In the genomic region with DNA sequence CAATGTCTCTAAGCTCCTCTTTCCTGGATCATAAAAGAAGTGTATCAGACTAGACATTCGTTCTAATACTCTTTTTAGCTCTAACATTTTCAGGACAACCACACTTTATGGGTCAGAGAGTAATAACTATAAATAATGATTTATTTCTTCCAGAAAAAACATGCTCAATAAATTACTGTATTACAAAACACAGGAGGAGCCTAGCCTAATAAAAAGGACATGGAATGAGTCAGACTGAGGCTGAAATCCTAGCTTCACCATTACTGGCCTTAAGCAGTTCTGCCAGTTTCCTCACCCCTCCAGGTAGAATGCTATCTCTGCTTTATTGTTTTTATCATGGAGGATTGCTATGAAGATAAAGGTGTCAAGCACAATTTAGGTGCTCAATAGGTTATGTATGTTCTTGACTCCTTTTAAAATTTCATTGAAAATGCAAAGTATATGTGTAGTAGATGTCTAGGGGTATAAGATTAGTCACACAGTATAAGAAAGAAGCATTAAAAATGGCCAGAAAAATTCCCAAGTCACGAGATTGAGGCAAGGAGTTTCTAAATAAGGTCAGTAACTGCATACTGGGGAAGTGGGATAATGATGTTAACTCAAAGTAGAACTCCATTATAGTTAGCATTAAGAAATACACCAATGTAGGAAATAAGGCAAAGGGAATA, we compare ENCODE assay signal across 13 cellular contexts.
DNase-seq lines count a peak whose midpoint lies in the region; ATAC-seq, FAIRE-seq and TF ChIP-seq lines count a peak whose summit lies in the region.
"Had no signal": no experiment of that assay in that cellular context is flagged by ENCODE, and none has a peak within 500 bp of the region (broad histone marks: within the 10 kb centered on the region; RNA-seq: fewer than 3 reads in every experiment).

No MANE protein-coding gene starts in this region.

- peaks cover 2% of the 10 kb centered on the region for H3K9me3 Mint-ChIP-seq in astrocyte (ENCODE audit: unreplicated experiment)
- H3K9me3 Mint-ChIP-seq: effector memory CD8-positive, alpha-beta T cell had no signal

- H3K4me1 ChIP-seq in astrocyte (ENCODE audit: insufficient read depth, low read length) = peaks cover 38% of the 10 kb centered on the region
- no peaks in the 10 kb centered on the region for H3K4me1 ChIP-seq in Karpas-422 (ENCODE audit: low read length)
- H3K4me1 ChIP-seq: right atrium auricular region had no signal

- no peaks in the 10 kb centered on the region for H3K27me3 Mint-ChIP-seq in astrocyte (ENCODE audit: low read depth, unreplicated experiment)

- H3K4me2 ChIP-seq in astrocyte (ENCODE audit: low read length) = peak overlapping the region; percentile 6
- H3K4me2 ChIP-seq in Karpas-422 (ENCODE audit: low read depth, low read length, poor library complexity, severe bottlenecking) = no peak overlapping the region

- peak overlapping the region; percentile 50 for H3K27ac Mint-ChIP-seq in astrocyte (ENCODE audit: unreplicated experiment)
- H3K27ac Mint-ChIP-seq: effector memory CD8-positive, alpha-beta T cell had no signal

- no peaks in the 10 kb centered on the region for H4K20me1 ChIP-seq in astrocyte (ENCODE audit: insufficient read depth, low read length)
- H4K20me1 ChIP-seq in Karpas-422 (ENCODE audit: insufficient read depth, low read depth, low read length) = no peaks in the 10 kb centered on the region

- H3K9me3 ChIP-seq in astrocyte (ENCODE audit: insufficient read depth, low read depth, low read length) = no peaks in the 10 kb centered on the region
- H3K9me3 ChIP-seq in Karpas-422 (ENCODE audit: low read length) = no peaks in the 10 kb centered on the region
- H3K9me3 ChIP-seq: right atrium auricular region had no signal

- H3K9me2 ChIP-seq in Karpas-422 (replicated peaks; ENCODE audit: insufficient read depth, low read length) = no peaks in the 10 kb centered on the region

- H3K9ac ChIP-seq in astrocyte (ENCODE audit: low read length) (no peak overlapping the region), Karpas-422 (ENCODE audit: low read length) (no peak overlapping the region)

- H3K27me3 ChIP-seq in astrocyte (ENCODE audit: insufficient read depth, low read length) (no peaks in the 10 kb centered on the region), Karpas-422 (ENCODE audit: low read length) (no peaks in the 10 kb centered on the region)
- H3K27me3 ChIP-seq: right atrium auricular region had no signal

- no peak for ATAC-seq in HG02885 (IDR thresholded peaks at IDR 0.05; ENCODE audit: poor library complexity, unreplicated experiment)
- ATAC-seq: effector memory CD8-positive, alpha-beta T cell had no signal

- DNase-seq in A172 (ENCODE audit: low spot score) (peak; percentile 88), HFF-Myc (ENCODE audit: extremely low read depth, low read depth) (peak; percentile 67), astrocyte (ENCODE audit: low read depth) (peak; percentile 63), iris pigment epithelial cell (ENCODE audit: low read depth) (peak; percentile 82), Karpas-422 (no peak), hippocampal formation (lab: John Stamatoyannopoulos, UW) (no peak), NCI-H510A treated with DMSO at 0.1 percent for 48 hours (lab: John Stamatoyannopoulos, UW) (no peak)
- DNase-seq: effector memory CD8-positive, alpha-beta T cell; NCI-H526 treated with DMSO at 0.1 percent for 48 hours had no signal

- H3K36me3 ChIP-seq in astrocyte (ENCODE audit: insufficient read depth, low read length) = no peaks in the 10 kb centered on the region
- no peaks in the 10 kb centered on the region for H3K36me3 ChIP-seq in Karpas-422 (ENCODE audit: insufficient read depth, low read length)
- H3K36me3 ChIP-seq: right atrium auricular region had no signal

- peaks cover 71% of the 10 kb centered on the region for H3K4me1 Mint-ChIP-seq in astrocyte (ENCODE audit: low read depth, unreplicated experiment)

- peak; percentile 26 for FAIRE-seq in astrocyte (lab: Jason Lieb, UNC)
- FAIRE-seq: A204.1 had no signal

- H3K79me2 ChIP-seq in astrocyte (ENCODE audit: insufficient read depth, low read length) = no peaks in the 10 kb centered on the region
- no peaks in the 10 kb centered on the region for H3K79me2 ChIP-seq in Karpas-422 (ENCODE audit: low read length)

- no peak overlapping the region for H3K4me3 Mint-ChIP-seq in astrocyte (ENCODE audit: unreplicated experiment)
- H3K4me3 Mint-ChIP-seq: effector memory CD8-positive, alpha-beta T cell had no signal

- TF ChIP-seq CTCF in HFF-Myc (IDR thresholded peaks at IDR 0.05; ENCODE audit: low read depth, low read length, missing control alignments) (no peak), astrocyte (IDR thresholded peaks at IDR 0.05; ENCODE audit: insufficient read depth, low read depth, low read length) (no peak)

- no peaks in the 10 kb centered on the region for H3K36me3 Mint-ChIP-seq in astrocyte (ENCODE audit: low read depth, unreplicated experiment)

- H2AFZ ChIP-seq in astrocyte (ENCODE audit: low read depth, low read length) (no peak overlapping the region), Karpas-422 (ENCODE audit: low read length) (no peak overlapping the region)

- no peak overlapping the region for H3K4me3 ChIP-seq in HFF-Myc (replicated peaks; ENCODE audit: low read depth, low read length)
- no peak overlapping the region for H3K4me3 ChIP-seq in astrocyte (ENCODE audit: insufficient read depth, low read depth, low read length)
- H3K4me3 ChIP-seq in Karpas-422 (ENCODE audit: low read length) = no peak overlapping the region
- H3K4me3 ChIP-seq: right atrium auricular region, SK-N-MC had no signal

- H3K27ac ChIP-seq in astrocyte (ENCODE audit: low read depth, low read length) (peak overlapping the region; percentile 82), Karpas-422 (ENCODE audit: low read length) (no peak overlapping the region)
- H3K27ac ChIP-seq: right atrium auricular region, SK-N-MC had no signal

Comparison
In these comparisons a context has a peak if more than half of its experiments do, and no peak if none do; other contexts are left out.
1. DNase-seq: peak in A172 (single experiment), HFF-Myc (single experiment), astrocyte (single experiment) and iris pigment epithelial cell (single experiment); none in Karpas-422 (single experiment), hippocampal formation (0 of 2) and NCI-H510A treated with DMSO at 0.1 percent for 48 hours (single experiment).